Comparison of ENCODE assay signal across 31 cellular contexts in genomic region chr12:70334742-70335141, GRCh38. TPM values are rescaled to one million over a fixed set of nuclear protein-coding genes. Genes with fewer than 3 reads are reported as not detected.
"Had no signal": no experiment of that assay in that cellular context is flagged by ENCODE, and none has a peak within 500 bp of the region (broad histone marks: within the 10 kb centered on the region; RNA-seq: fewer than 3 reads in every experiment).

No MANE protein-coding gene starts in this region.

- H3K4me3 Mint-ChIP-seq: activated CD4-positive, alpha-beta T cell treated with anti-CD3 and anti-CD28 coated beads, Interleukin-2, amount 10 ng/mL, durations not matched to agents 24 days and 14 days; activated CD8-positive, alpha-beta T cell treated with anti-CD3 and anti-CD28 coated beads for 36 hours; activated naive CD8-positive, alpha-beta T cell; activated naive CD8-positive, alpha-beta T cell treated with anti-CD3 and anti-CD28 coated beads, Interleukin-2, amount 50 U/mL, for 24 hours; activated T-cell treated with anti-CD3 and anti-CD28 coated beads, Interleukin-2, amount 50 U/mL, for 72 hours; activated T-helper 17 cell treated with anti-CD3 and anti-CD28 coated beads, Interleukin-2, amount 50 U/mL, for 72 hours; brain; T-cell had no signal

- H3K4me1 Mint-ChIP-seq: activated T-helper 17 cell treated with anti-CD3 and anti-CD28 coated beads, Interleukin-2, amount 50 U/mL, for 72 hours; brain had no signal

- H3K27ac Mint-ChIP-seq: activated CD4-positive, alpha-beta T cell treated with anti-CD3 and anti-CD28 coated beads, Interleukin-2, amount 10 ng/mL, durations not matched to agents 24 days and 14 days; activated CD8-positive, alpha-beta T cell treated with anti-CD3 and anti-CD28 coated beads for 36 hours; activated naive CD8-positive, alpha-beta T cell; activated naive CD8-positive, alpha-beta T cell treated with anti-CD3 and anti-CD28 coated beads, Interleukin-2, amount 50 U/mL, for 24 hours; activated T-helper 17 cell treated with anti-CD3 and anti-CD28 coated beads, Interleukin-2, amount 50 U/mL, for 72 hours; brain; T-cell had no signal

- H3K27ac ChIP-seq: WERI-Rb-1 had no signal

- H3K9me3 Mint-ChIP-seq: activated CD8-positive, alpha-beta T cell treated with anti-CD3 and anti-CD28 coated beads for 36 hours; activated naive CD8-positive, alpha-beta T cell treated with anti-CD3 and anti-CD28 coated beads, Interleukin-2, amount 50 U/mL, for 24 hours; activated T-helper 17 cell treated with anti-CD3 and anti-CD28 coated beads, Interleukin-2, amount 50 U/mL, for 72 hours; brain; T-cell had no signal

- ATAC-seq: activated CD8-positive, alpha-beta T cell treated with anti-CD3 and anti-CD28 coated beads for 36 hours; activated naive CD8-positive, alpha-beta T cell treated with anti-CD3 and anti-CD28 coated beads, Interleukin-2, amount 50 U/mL, for 24 hours; activated T-cell treated with anti-CD3 and anti-CD28 coated beads, Interleukin-2, amount 50 U/mL, for 72 hours; activated T-helper 17 cell treated with anti-CD3 and anti-CD28 coated beads, Interleukin-2, amount 50 U/mL, for 72 hours; Panc1; SK-N-SH treated with all-trans-retinoic acid at 6 μM for 48 hours; T-cell had no signal

- DNase-seq: activated CD4-positive, alpha-beta T cell treated with anti-CD3 and anti-CD28 coated beads, Interleukin-2, amount 10 ng/mL, durations not matched to agents 24 days and 14 days; activated CD4-positive, alpha-beta T cell treated with anti-CD3 and anti-CD28 coated beads, Interleukin-2, amount 50 U/mL, for 4 hours; activated CD8-positive, alpha-beta T cell treated with anti-CD3 and anti-CD28 coated beads for 36 hours; activated gamma-delta T cell; activated naive CD4-positive, alpha-beta T cell treated with Interleukin-2 at 50 U/mL for 16 hours; activated naive CD8-positive, alpha-beta T cell treated with anti-CD3 and anti-CD28 coated beads, Interleukin-2, amount 50 U/mL, for 24 hours; activated T-cell treated with anti-CD3 and anti-CD28 coated beads, Interleukin-2, amount 50 U/mL, for 1 hour; activated T-cell treated with anti-CD3 and anti-CD28 coated beads, Interleukin-2, amount 50 U/mL, for 72 hours; anterior cingulate cortex; caudate nucleus; cerebellar nuclear complex; Karpas-422; KBM-7; NCI-H1105; NCI-H1417 treated with DMSO at 0.1 percent for 48 hours; NCI-H1694; NCI-H1930; NCI-H2081 treated with DMSO at 0.1 percent for 48 hours; NCI-H345; NCI-H524 treated with DMSO at 0.1 percent for 48 hours; SIG-M5; T-cell; T-helper 2 cell; T-helper 9 cell; WERI-Rb-1 had no signal

- H3K27me3 Mint-ChIP-seq: activated CD4-positive, alpha-beta T cell treated with anti-CD3 and anti-CD28 coated beads, Interleukin-2, amount 10 ng/mL, durations not matched to agents 24 days and 14 days; activated CD8-positive, alpha-beta T cell treated with anti-CD3 and anti-CD28 coated beads for 36 hours; activated naive CD8-positive, alpha-beta T cell; activated naive CD8-positive, alpha-beta T cell treated with anti-CD3 and anti-CD28 coated beads, Interleukin-2, amount 50 U/mL, for 24 hours; activated T-helper 17 cell treated with anti-CD3 and anti-CD28 coated beads, Interleukin-2, amount 50 U/mL, for 72 hours; brain; T-cell had no signal

RNA-seq across cellular contexts. Expression of gene KCNMB4, which starts 31.3 kb away (rescaled TPM):
- total RNA-seq: MCF 10A had no signal
